20 cellular contexts compared by ENCODE assay signal in genomic region chr16:50651835-50652438, GRCh38. TPM values are rescaled to one million over a fixed set of nuclear protein-coding genes. Genes with fewer than 3 reads are reported as not detected.
"Had no signal": no experiment of that assay in that cellular context is flagged by ENCODE, and none has a peak within 500 bp of the region (broad histone marks: within the 10 kb centered on the region; RNA-seq: fewer than 3 reads in every experiment).

No MANE protein-coding gene starts in this region.

- DNase-seq: activated CD4-positive, alpha-beta T cell treated with anti-CD3 and anti-CD28 coated beads, Interleukin-2, amount 10 ng/mL, durations not matched to agents 24 days and 14 days; activated CD8-positive, alpha-beta memory T cell treated with anti-CD3 and anti-CD28 coated beads, Interleukin-2, amount 50 U/mL, for 4 hours; activated effector memory CD4-positive, alpha-beta T cell treated with Interleukin-2 at 50 U/mL for 16 hours; activated naive CD4-positive, alpha-beta T cell treated with anti-CD3 and anti-CD28 coated beads, Interleukin-2, amount 50 U/mL, for 16 hours; activated T-cell treated with anti-CD3 and anti-CD28 coated beads, Interleukin-2, amount 50 U/mL, for 4 hours; aorta; brain microvascular endothelial cell; gastrocnemius medialis; immature natural killer cell; kidney glomerular epithelial cell; left ventricle myocardium superior; occipital lobe; stimulated activated CD4-positive, alpha-beta T cell treated with anti-CD3 and anti-CD28 coated beads, Interleukin-12 subunit alpha, Interleukin-12 subunit beta, amount 100 ng/mL, for 4 hours; stimulated activated CD4-positive, alpha-beta T cell treated with anti-CD3 and anti-CD28 coated beads, Interleukin-1b, Interleukin-23, amount 100 ng/mL, for 48 hours; stimulated activated naive CD4-positive, alpha-beta T cell treated with Interleukin-2 at 50 U/mL for 16 hours; T-helper 2 cell; tibial artery had no signal

- H3K27ac Mint-ChIP-seq: activated CD4-positive, alpha-beta T cell treated with anti-CD3 and anti-CD28 coated beads, Interleukin-2, amount 10 ng/mL, durations not matched to agents 24 days and 14 days had no signal

- H3K9me3 Mint-ChIP-seq: activated T-cell treated with anti-CD3 and anti-CD28 coated beads, Interleukin-2, amount 50 U/mL, for 4 hours; central memory CD8-positive, alpha-beta T cell had no signal

- H3K27me3 Mint-ChIP-seq: activated CD4-positive, alpha-beta T cell treated with anti-CD3 and anti-CD28 coated beads, Interleukin-2, amount 10 ng/mL, durations not matched to agents 24 days and 14 days; central memory CD8-positive, alpha-beta T cell had no signal

- H3K4me1 Mint-ChIP-seq: activated CD4-positive, alpha-beta T cell treated with anti-CD3 and anti-CD28 coated beads, Interleukin-2, amount 10 ng/mL, durations not matched to agents 24 days and 14 days; central memory CD8-positive, alpha-beta T cell; immature natural killer cell had no signal

- FAIRE-seq: endometrium had no signal

- H3K4me3 Mint-ChIP-seq: activated CD4-positive, alpha-beta T cell treated with anti-CD3 and anti-CD28 coated beads, Interleukin-2, amount 10 ng/mL, durations not matched to agents 24 days and 14 days; activated T-cell treated with anti-CD3 and anti-CD28 coated beads, Interleukin-2, amount 50 U/mL, for 4 hours; central memory CD8-positive, alpha-beta T cell; immature natural killer cell had no signal

RNA-seq across cellular contexts. Expression of gene SNX20, which starts 29.2 kb away (rescaled TPM):
- polyA plus RNA-seq: neural cell had no signal

RNA-seq across cellular contexts. Expression of gene NOD2, which starts 41.5 kb away (rescaled TPM):
- polyA plus RNA-seq: neural cell had no signal
